Comparison of ENCODE assay signal across 16 cellular contexts in the genomic region with DNA sequence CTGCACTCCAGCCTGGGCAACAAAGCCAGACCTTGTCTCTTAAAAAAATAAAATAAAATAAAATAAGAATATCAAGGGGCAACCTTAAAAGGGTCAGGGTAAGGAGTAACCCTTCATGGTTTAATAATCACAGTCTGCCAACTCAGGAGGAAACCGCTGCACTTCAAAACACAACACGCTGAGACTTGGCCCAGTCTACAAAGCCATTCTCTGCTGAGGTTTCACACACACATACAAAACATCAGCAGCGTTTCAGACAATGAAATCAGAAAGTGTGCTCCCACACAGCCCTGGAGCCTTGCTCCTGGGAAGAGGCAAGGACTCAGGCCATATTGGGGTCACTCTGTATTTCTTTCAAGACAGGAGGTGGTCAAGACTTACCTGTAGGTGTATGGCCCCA. TPM values are rescaled to one million over a fixed set of nuclear protein-coding genes. Genes with fewer than 3 reads are reported as not detected.
A peak's percentile ranks its signal among the peaks of the same experiment; 100 is the strongest.
DNase-seq lines count a peak whose midpoint lies in the region; ATAC-seq and TF ChIP-seq lines count a peak whose summit lies in the region.
"Had no signal": no experiment of that assay in that cellular context is flagged by ENCODE, and none has a peak within 500 bp of the region (broad histone marks: within the 10 kb centered on the region; RNA-seq: fewer than 3 reads in every experiment).

No MANE protein-coding gene starts in this region.

- DNase-seq in HFFc6, result no peak
- no peak for DNase-seq in brain microvascular endothelial cell
- peak; percentile 65 for DNase-seq in kidney glomerular epithelial cell (lab: John Stamatoyannopoulos, UW)
- no peak for DNase-seq in substantia nigra (lab: John Stamatoyannopoulos, UW)
- no peak for DNase-seq in NCI-H2107 treated with DMSO at 0.1 percent for 48 hours (lab: John Stamatoyannopoulos, UW; ENCODE audit: unreplicated experiment)
- DNase-seq in activated CD8-positive, alpha-beta T cell treated with anti-CD3 and anti-CD28 coated beads, Interleukin-2, amount 10 ng/mL, durations not matched to agents 7 days and 5 days, result no peak
- no peak for DNase-seq in activated T-helper 2 cell treated with anti-CD3 and anti-CD28 coated beads, Interferon-gamma antibody, Interleukin-2, Interleukin-4, amounts not matched to agents 10 μg/mL and 5 μg/mL and 100 μg/mL, durations not matched to agents 14 hours and 24 hours and 36 hours (ENCODE audit: low spot score)
- DNase-seq: activated CD8-positive, alpha-beta memory T cell treated with anti-CD3 and anti-CD28 coated beads, Interleukin-2, amount 50 U/mL, for 48 hours; activated naive CD8-positive, alpha-beta T cell treated with anti-CD3 and anti-CD28 coated beads, Interleukin-2, amount 50 U/mL, for 24 hours; C1 segment of cervical spinal cord; naive thymus-derived CD4-positive, alpha-beta T cell; NCI-H1417; NCI-H510A treated with DMSO at 0.1 percent for 48 hours had no signal

- ATAC-seq in GM18520 (IDR thresholded peaks at IDR 0.05; ENCODE audit: unreplicated experiment), result no peak
- ATAC-seq in activated CD8-positive, alpha-beta T cell treated with anti-CD3 and anti-CD28 coated beads, Interleukin-2, amount 10 ng/mL, durations not matched to agents 7 days and 5 days, result no peak
- ATAC-seq: activated naive CD8-positive, alpha-beta T cell treated with anti-CD3 and anti-CD28 coated beads, Interleukin-2, amount 50 U/mL, for 24 hours; naive thymus-derived CD4-positive, alpha-beta T cell; Right ventricle myocardium inferior had no signal

- peak overlapping the region; percentile 82 for H3K27ac ChIP-seq in brain microvascular endothelial cell
- H3K27ac ChIP-seq in substantia nigra (ENCODE audit: low read depth, low read length, poor library complexity, severe bottlenecking), result peak overlapping the region; percentile 79

- peaks cover 14% of the 10 kb centered on the region for H3K36me3 ChIP-seq in brain microvascular endothelial cell (replicated peaks)

- H3K36me3 Mint-ChIP-seq in HFFc6 (ENCODE audit: low read depth), result peaks cover 45% of the 10 kb centered on the region
- H3K36me3 Mint-ChIP-seq in activated CD8-positive, alpha-beta T cell treated with anti-CD3 and anti-CD28 coated beads, Interleukin-2, amount 10 ng/mL, durations not matched to agents 7 days and 5 days (ENCODE audit: low read depth), result peaks cover 27% of the 10 kb centered on the region
- H3K36me3 Mint-ChIP-seq in activated T-helper 2 cell treated with anti-CD3 and anti-CD28 coated beads, Interferon-gamma antibody, Interleukin-2, Interleukin-4, amounts not matched to agents 10 μg/mL and 5 μg/mL and 100 μg/mL, durations not matched to agents 14 hours and 24 hours and 36 hours (ENCODE audit: low read depth), result peaks cover 5% of the 10 kb centered on the region

- H3K9me3 Mint-ChIP-seq in HFFc6, result no peaks in the 10 kb centered on the region
- no peaks in the 10 kb centered on the region for H3K9me3 Mint-ChIP-seq in activated CD8-positive, alpha-beta T cell treated with anti-CD3 and anti-CD28 coated beads, Interleukin-2, amount 10 ng/mL, durations not matched to agents 7 days and 5 days (ENCODE audit: insufficient read depth)
- H3K9me3 Mint-ChIP-seq in activated T-helper 2 cell treated with anti-CD3 and anti-CD28 coated beads, Interferon-gamma antibody, Interleukin-2, Interleukin-4, amounts not matched to agents 10 μg/mL and 5 μg/mL and 100 μg/mL, durations not matched to agents 14 hours and 24 hours and 36 hours, result peaks cover 4% of the 10 kb centered on the region

- peak overlapping the region; percentile 95 for H3K27ac Mint-ChIP-seq in HFFc6
- H3K27ac Mint-ChIP-seq in activated CD8-positive, alpha-beta T cell treated with anti-CD3 and anti-CD28 coated beads, Interleukin-2, amount 10 ng/mL, durations not matched to agents 7 days and 5 days, result no peak overlapping the region
- no peak overlapping the region for H3K27ac Mint-ChIP-seq in activated T-helper 2 cell treated with anti-CD3 and anti-CD28 coated beads, Interferon-gamma antibody, Interleukin-2, Interleukin-4, amounts not matched to agents 10 μg/mL and 5 μg/mL and 100 μg/mL, durations not matched to agents 14 hours and 24 hours and 36 hours
- H3K27ac Mint-ChIP-seq: activated naive CD8-positive, alpha-beta T cell treated with anti-CD3 and anti-CD28 coated beads, Interleukin-2, amount 50 U/mL, for 24 hours had no signal

- no peaks in the 10 kb centered on the region; the same call in 1 of the 2 replicates for H3K27me3 Mint-ChIP-seq in HFFc6 (ENCODE audit: insufficient read depth)
- no peaks in the 10 kb centered on the region for H3K27me3 Mint-ChIP-seq in activated CD8-positive, alpha-beta T cell treated with anti-CD3 and anti-CD28 coated beads, Interleukin-2, amount 10 ng/mL, durations not matched to agents 7 days and 5 days (ENCODE audit: low read depth)
- no peaks in the 10 kb centered on the region for H3K27me3 Mint-ChIP-seq in activated T-helper 2 cell treated with anti-CD3 and anti-CD28 coated beads, Interferon-gamma antibody, Interleukin-2, Interleukin-4, amounts not matched to agents 10 μg/mL and 5 μg/mL and 100 μg/mL, durations not matched to agents 14 hours and 24 hours and 36 hours (ENCODE audit: low read depth)
- H3K27me3 Mint-ChIP-seq: activated naive CD8-positive, alpha-beta T cell treated with anti-CD3 and anti-CD28 coated beads, Interleukin-2, amount 50 U/mL, for 24 hours; naive thymus-derived CD4-positive, alpha-beta T cell had no signal

- H3K4me1 Mint-ChIP-seq in HFFc6 (ENCODE audit: low read depth), result peaks cover 76% of the 10 kb centered on the region
- peaks cover 36% of the 10 kb centered on the region for H3K4me1 Mint-ChIP-seq in activated CD8-positive, alpha-beta T cell treated with anti-CD3 and anti-CD28 coated beads, Interleukin-2, amount 10 ng/mL, durations not matched to agents 7 days and 5 days (ENCODE audit: low read depth)
- H3K4me1 Mint-ChIP-seq in activated T-helper 2 cell treated with anti-CD3 and anti-CD28 coated beads, Interferon-gamma antibody, Interleukin-2, Interleukin-4, amounts not matched to agents 10 μg/mL and 5 μg/mL and 100 μg/mL, durations not matched to agents 14 hours and 24 hours and 36 hours (ENCODE audit: low read depth), result peaks cover 26% of the 10 kb centered on the region

- H3K4me3 Mint-ChIP-seq in HFFc6, result no peak overlapping the region
- H3K4me3 Mint-ChIP-seq in activated CD8-positive, alpha-beta T cell treated with anti-CD3 and anti-CD28 coated beads, Interleukin-2, amount 10 ng/mL, durations not matched to agents 7 days and 5 days, result no peak overlapping the region
- H3K4me3 Mint-ChIP-seq in activated T-helper 2 cell treated with anti-CD3 and anti-CD28 coated beads, Interferon-gamma antibody, Interleukin-2, Interleukin-4, amounts not matched to agents 10 μg/mL and 5 μg/mL and 100 μg/mL, durations not matched to agents 14 hours and 24 hours and 36 hours (ENCODE audit: low read depth), result no peak overlapping the region
- H3K4me3 Mint-ChIP-seq: activated naive CD8-positive, alpha-beta T cell treated with anti-CD3 and anti-CD28 coated beads, Interleukin-2, amount 50 U/mL, for 24 hours; naive thymus-derived CD4-positive, alpha-beta T cell had no signal

- POLR2A ChIA-PET in activated CD8-positive, alpha-beta T cell treated with anti-CD3 and anti-CD28 coated beads, Interleukin-2, amount 10 ng/mL, durations not matched to agents 7 days and 5 days (lab: Charles Lee), result no interaction called here

- CTCF ChIA-PET in activated CD8-positive, alpha-beta T cell treated with anti-CD3 and anti-CD28 coated beads, Interleukin-2, amount 10 ng/mL, durations not matched to agents 7 days and 5 days (lab: Charles Lee), result no interaction called here

- in situ Hi-C loops in brain microvascular endothelial cell (cut with HindIII; ENCODE audit: low pct_ligation_motif_present, low sequenced_read_pairs), result no loop called here

- no peak overlapping the region for H3K4me3 ChIP-seq in brain microvascular endothelial cell (ENCODE audit: low read depth, low read length)
- H3K4me3 ChIP-seq: HAP-1 had no signal

- intact Hi-C loops in activated T-helper 2 cell treated with anti-CD3 and anti-CD28 coated beads, Interferon-gamma antibody, Interleukin-2, Interleukin-4, amounts not matched to agents 10 μg/mL and 5 μg/mL and 100 μg/mL, durations not matched to agents 14 hours and 24 hours and 36 hours (cut with micrococcal nuclease), result no loop called here

- H3K27me3 ChIP-seq in brain microvascular endothelial cell (replicated peaks), result no peaks in the 10 kb centered on the region

- TF ChIP-seq CTCF in HFFc6 (IDR thresholded peaks at IDR 0.05), result no peak
- TF ChIP-seq CTCF in brain microvascular endothelial cell (IDR thresholded peaks at IDR 0.05; ENCODE audit: low read depth, low read length, missing control alignments), result no peak

RNA-seq across cellular contexts. Expression of a gene that starts 18.3 kb away (rescaled TPM):
- 100 to 1,000 TPM; 126 to 145 (median 138) TPM for total RNA-seq in HFFc6 (2021; fragmentation: NEBNext Ultra II Directional; extraction: Animal tissue kit (Norgen Biotek cat#: 25700))
- 10 to 100 TPM in 1 of 2 experiments, 1 to 10 TPM in 1; 8.6 to 10.7 TPM for total RNA-seq in activated CD8-positive, alpha-beta T cell treated with anti-CD3 and anti-CD28 coated beads, Interleukin-2, amount 10 ng/mL, durations not matched to agents 7 days and 5 days
- 1.3 and 1.9 TPM in 2 replicates for total RNA-seq in activated T-helper 2 cell treated with anti-CD3 and anti-CD28 coated beads, Interferon-gamma antibody, Interleukin-2, Interleukin-4, amounts not matched to agents 10 μg/mL and 5 μg/mL and 100 μg/mL, durations not matched to agents 14 hours and 24 hours and 36 hours

RNA-seq across cellular contexts. Expression of a gene that starts 47.1 kb away (rescaled TPM):
- 10 to 100 TPM; 25.7 to 37.8 (median 33.3) TPM for total RNA-seq in HFFc6 (2021; fragmentation: NEBNext Ultra II Directional; extraction: Animal tissue kit (Norgen Biotek cat#: 25700))
- total RNA-seq in activated CD8-positive, alpha-beta T cell treated with anti-CD3 and anti-CD28 coated beads, Interleukin-2, amount 10 ng/mL, durations not matched to agents 7 days and 5 days, result 10 to 100 TPM; 56.8 to 64.1 TPM
- 74.7 and 75.6 TPM in 2 replicates for total RNA-seq in activated T-helper 2 cell treated with anti-CD3 and anti-CD28 coated beads, Interferon-gamma antibody, Interleukin-2, Interleukin-4, amounts not matched to agents 10 μg/mL and 5 μg/mL and 100 μg/mL, durations not matched to agents 14 hours and 24 hours and 36 hours

RNA-seq across cellular contexts. Expression of a gene that starts 56.2 kb away (rescaled TPM):
- under 1 TPM in 1 of 6 experiments, not detected in 5; 0.17 TPM for total RNA-seq in HFFc6 (2021; fragmentation: NEBNext Ultra II Directional; extraction: Animal tissue kit (Norgen Biotek cat#: 25700))
- not detected for total RNA-seq in activated CD8-positive, alpha-beta T cell treated with anti-CD3 and anti-CD28 coated beads, Interleukin-2, amount 10 ng/mL, durations not matched to agents 7 days and 5 days
- not detected in 2 replicates for total RNA-seq in activated T-helper 2 cell treated with anti-CD3 and anti-CD28 coated beads, Interferon-gamma antibody, Interleukin-2, Interleukin-4, amounts not matched to agents 10 μg/mL and 5 μg/mL and 100 μg/mL, durations not matched to agents 14 hours and 24 hours and 36 hours

Comparison
In these comparisons a context has a peak if more than half of its experiments do, and no peak if none do; other contexts are left out.
1. RNA of a gene that starts 18.3 kb away (total RNA-seq): 126 to 145 TPM in HFFc6; 8.6 to 10.7 TPM in activated CD8-positive, alpha-beta T cell treated with anti-CD3 and anti-CD28 coated beads, Interleukin-2, amount 10 ng/mL, durations not matched to agents 7 days and 5 days and 1.3 to 1.9 TPM in activated T-helper 2 cell treated with anti-CD3 and anti-CD28 coated beads, Interferon-gamma antibody, Interleukin-2, Interleukin-4, amounts not matched to agents 10 μg/mL and 5 μg/mL and 100 μg/mL, durations not matched to agents 14 hours and 24 hours and 36 hours; every median in the first group is over 10 times any median in the second.